12 cellular contexts compared by ENCODE assay signal in the genomic region with DNA sequence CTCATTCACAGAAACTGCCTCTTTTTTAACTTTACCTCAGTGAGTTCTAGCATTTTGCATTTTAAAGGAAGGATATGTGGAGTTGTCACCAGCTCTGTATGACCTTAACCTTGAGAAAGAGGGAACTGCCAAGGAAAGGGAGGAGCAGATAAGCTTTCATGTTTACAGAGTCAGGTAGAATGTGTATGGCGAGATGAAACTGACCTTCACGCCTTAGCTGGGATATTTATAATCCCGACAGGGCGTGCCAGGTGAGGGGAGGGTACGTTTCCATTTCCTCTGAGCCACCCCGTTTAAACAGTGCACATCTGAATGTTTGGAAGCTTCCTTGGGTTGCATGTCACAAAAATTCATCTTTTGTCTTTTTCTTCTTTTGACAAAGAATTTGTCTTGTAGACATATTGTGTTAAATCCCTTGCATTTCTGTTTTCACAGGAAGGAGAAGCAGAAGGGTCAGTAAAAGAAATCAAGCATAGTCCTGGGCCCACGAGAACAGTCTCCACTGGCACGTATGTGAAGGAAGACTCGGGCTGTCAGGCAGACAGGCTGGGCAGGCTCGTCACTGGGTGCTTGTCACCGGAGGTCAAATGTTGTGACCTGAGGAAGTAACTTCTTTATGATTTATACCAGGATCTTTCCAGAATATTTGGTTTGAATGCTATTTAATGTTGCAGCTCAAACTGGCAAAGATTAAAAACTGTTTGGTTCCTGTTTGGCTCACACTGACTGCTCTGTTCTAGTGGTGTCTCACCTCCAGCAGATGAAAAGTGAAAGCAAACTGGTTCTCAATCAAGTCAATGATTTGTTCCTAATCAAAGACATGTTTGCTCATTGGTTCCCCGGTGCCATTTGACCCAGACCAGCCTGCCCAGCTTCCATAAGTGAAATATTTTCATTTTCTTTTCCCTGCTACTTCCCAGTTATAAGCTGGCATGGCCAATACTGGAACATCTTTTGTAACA. TPM values are rescaled to one million over a fixed set of nuclear protein-coding genes. Genes with fewer than 3 reads are reported as not detected.
A peak's percentile ranks its signal among the peaks of the same experiment; 100 is the strongest.
DNase-seq lines count a peak whose midpoint lies in the region; FAIRE-seq and TF ChIP-seq lines count a peak whose summit lies in the region.
"Had no signal": no experiment of that assay in that cellular context is flagged by ENCODE, and none has a peak within 500 bp of the region (broad histone marks: within the 10 kb centered on the region; RNA-seq: fewer than 3 reads in every experiment).

No MANE protein-coding gene starts in this region.

- H3K4me3 Mint-ChIP-seq in Caco-2 (ENCODE audit: unreplicated experiment) = no peak overlapping the region

- no peaks in the 10 kb centered on the region for H3K9me2 ChIP-seq in SK-N-SH

- no peak for DNase-seq in GM18507 (ENCODE audit: extremely low spot score, insufficient read length, low read depth)
- DNase-seq in HuH-7 (ENCODE audit: low spot score) = peak; percentile 21
- peak; percentile 45 for DNase-seq in central memory CD4-positive, alpha-beta T cell
- DNase-seq in neuronal stem cell (ENCODE audit: low spot score) = no peak
- DNase-seq in Caco-2 = no peak
- no peak for DNase-seq in NCI-H1694 (lab: John Stamatoyannopoulos, UW)
- no peak for DNase-seq in hippocampal formation (lab: John Stamatoyannopoulos, UW)
- no peak for DNase-seq in SK-N-SH
- DNase-seq: activated CD4-positive, alpha-beta T cell treated with anti-CD3 and anti-CD28 coated beads for 4 hours; DMS79; retina had no signal

- H3K4me1 ChIP-seq in neuronal stem cell (ENCODE audit: control insufficient read depth in 2 of 2, insufficient read depth in 1 of 2, low read depth in 1 of 2, low read length in 2 of 2) = no peaks in the 10 kb centered on the region
- no peaks in the 10 kb centered on the region; the same call in 1 of the 2 replicates for H3K4me1 ChIP-seq in Caco-2
- no peaks in the 10 kb centered on the region for H3K4me1 ChIP-seq in SK-N-SH (ENCODE audit: control insufficient read depth in 1 of 2, insufficient read depth in 2 of 2, low read depth in 1 of 2, low read length in 1 of 2)

- H3K4me2 ChIP-seq in neuronal stem cell (ENCODE audit: insufficient read depth, low read length, poor library complexity, severe bottlenecking) = no peak overlapping the region
- no peak overlapping the region for H3K4me2 ChIP-seq in SK-N-SH

- H3K18ac ChIP-seq in neuronal stem cell (ENCODE audit: low read length) = no peak overlapping the region

- H3K9me3 Mint-ChIP-seq in Caco-2 (ENCODE audit: unreplicated experiment) = no peaks in the 10 kb centered on the region

- CTCF ChIA-PET in Caco-2 (lab: Charles Lee) = interaction anchor here (0.8 kb wide), 1 partner anchor 8 kb away, joined by 3 read pairs; no protein-coding TSS in a partner anchor
- CTCF ChIA-PET in SK-N-SH (lab: Yijun Ruan, JAX) = interaction anchor here (0.6 kb wide), 1 partner anchor 1366 kb away, joined by 3 read pairs; no protein-coding TSS in a partner anchor

- peak; percentile 49 for FAIRE-seq in GM18507 (lab: Jason Lieb, UNC)

- no CpG with 5 or more reads among the region's 12 CpGs for WGBS in neuronal stem cell (ENCODE audit: extremely low coverage in 2 of 2, insufficient read length in 2 of 2, insufficient replicate concordance in 1 of 2), 2 donors
- WGBS in SK-N-SH (ENCODE audit: low lambda C conversion rate) = 92% methylated on average over 12 of the region's 12 CpGs

- TF ChIP-seq EP300 in SK-N-SH (IDR thresholded peaks at IDR 0.05; ENCODE audit: borderline replicate concordance in 1 of 2, low read depth in 1 of 2, low read length in 1 of 2) = no peak

- H3K9me3 ChIP-seq in neuronal stem cell (replicated peaks in 1 of 2; ENCODE audit: control insufficient read depth in 2 of 2, insufficient read depth in 1 of 2, low read depth in 1 of 2, low read length in 2 of 2) (no peaks in the 10 kb centered on the region), Caco-2 (no peaks in the 10 kb centered on the region), SK-N-SH (no peaks in the 10 kb centered on the region)

- H2AFZ ChIP-seq in neuronal stem cell (ENCODE audit: low read length) (peak overlapping the region; percentile 19), SK-N-SH (ENCODE audit: low read depth) (no peak overlapping the region)

- H3K27me3 ChIP-seq in neuronal stem cell (ENCODE audit: control insufficient read depth in 3 of 3, insufficient read depth in 3 of 3, low read depth in 1 of 3, low read length in 3 of 3) (no peaks in the 10 kb centered on the region), Caco-2 (replicated peaks; ENCODE audit: control insufficient read depth, insufficient read depth, low read length) (no peaks in the 10 kb centered on the region), SK-N-SH (ENCODE audit: insufficient read depth) (no peaks in the 10 kb centered on the region)

- no TSS peak for BruUV-seq in Caco-2 (replicated peaks; lab: Mats Ljungman, UMichigan)

- H2BK12ac ChIP-seq in neuronal stem cell (ENCODE audit: low read length) = no peak overlapping the region

- no peaks in the 10 kb centered on the region for H3K79me1 ChIP-seq in neuronal stem cell (ENCODE audit: low read depth, low read length)

- H2BK5ac ChIP-seq in neuronal stem cell (ENCODE audit: low read length) = no peak overlapping the region

- TF ChIP-seq RAD21 in SK-N-SH (IDR thresholded peaks at IDR 0.05; ENCODE audit: low read length) = no peak

- peaks cover 6% of the 10 kb centered on the region for H3K4me1 Mint-ChIP-seq in Caco-2 (ENCODE audit: low read depth, unreplicated experiment)

- H3K27ac ChIP-seq in neuronal stem cell (replicated peaks; ENCODE audit: low read length) (no peak overlapping the region), SK-N-SH (ENCODE audit: low read depth in 2 of 2, low read length in 1 of 2) (no peak overlapping the region)
- H3K27ac ChIP-seq: coronary artery had no signal

- peaks cover 76% of the 10 kb centered on the region for H3K36me3 Mint-ChIP-seq in Caco-2 (ENCODE audit: insufficient read depth, unreplicated experiment)

- no peak overlapping the region for H3K14ac ChIP-seq in neuronal stem cell (ENCODE audit: low read length)

- H2AK5ac ChIP-seq in neuronal stem cell (ENCODE audit: low read depth, low read length) = no peak overlapping the region

- no peak overlapping the region for H3K4me3 ChIP-seq in neuronal stem cell (ENCODE audit: low read length in 2 of 2)
- H3K4me3 ChIP-seq in Caco-2 (ENCODE audit: low read depth, low read length) = no peak overlapping the region
- no peak overlapping the region for H3K4me3 ChIP-seq in SK-N-SH (ENCODE audit: low read depth in 2 of 2, low read length in 1 of 2)
- H3K4me3 ChIP-seq: coronary artery had no signal

- no peak overlapping the region for H4K8ac ChIP-seq in neuronal stem cell (ENCODE audit: low read depth, low read length)

- H3K36me3 ChIP-seq in neuronal stem cell (replicated peaks in 1 of 2; ENCODE audit: control insufficient read depth in 2 of 2, insufficient read depth in 2 of 2, low read length in 2 of 2) (no peaks in the 10 kb centered on the region), Caco-2 (ENCODE audit: control insufficient read depth, insufficient read depth, low read length) (peaks cover 1% of the 10 kb centered on the region; the same call in 1 of the 2 replicates), SK-N-SH (replicated peaks in 1 of 2; ENCODE audit: control insufficient read depth in 1 of 2, insufficient read depth in 2 of 2, low read length in 1 of 2) (peaks cover 39 to 43% of the 10 kb centered on the region in 2 experiments)

- intact Hi-C loops in Caco-2 (cut with micrococcal nuclease; ENCODE audit: unreplicated experiment) = no loop called here

- no peak overlapping the region for H2BK120ac ChIP-seq in neuronal stem cell (ENCODE audit: low read depth, low read length)

- no peak overlapping the region for H3K23ac ChIP-seq in neuronal stem cell (ENCODE audit: low read depth, low read length, poor library complexity)

- POLR2A ChIA-PET in Caco-2 (lab: Charles Lee) = no interaction called here
- POLR2A ChIA-PET in SK-N-SH (lab: Yijun Ruan, JAX) = no interaction called here

- peaks cover 3% of the 10 kb centered on the region for H3F3A ChIP-seq in SK-N-SH (replicated peaks; ENCODE audit: insufficient read depth)

- TF ChIP-seq CTCF in Caco-2 (IDR thresholded peaks at IDR 0.05; ENCODE audit: insufficient read depth in 1 of 2, low read depth in 1 of 2, low read length in 1 of 2, severe bottlenecking in 1 of 2, unreplicated experiment in 1 of 2) (no peak), SK-N-SH (IDR thresholded peaks at IDR 0.05) (no peak)

- no peaks in the 10 kb centered on the region for H3K79me2 ChIP-seq in SK-N-SH (ENCODE audit: insufficient read depth)

- H4K91ac ChIP-seq in neuronal stem cell (ENCODE audit: low read depth, low read length, poor library complexity) = no peak overlapping the region

- no peaks in the 10 kb centered on the region for H4K20me1 ChIP-seq in SK-N-SH (ENCODE audit: insufficient read depth)

- no peak overlapping the region for H3K4ac ChIP-seq in neuronal stem cell (ENCODE audit: low read length)

- no peak overlapping the region for H3K27ac Mint-ChIP-seq in Caco-2 (ENCODE audit: unreplicated experiment)

- no peaks in the 10 kb centered on the region for H3K27me3 Mint-ChIP-seq in Caco-2 (ENCODE audit: insufficient read depth, unreplicated experiment)

- H2BK15ac ChIP-seq in neuronal stem cell (ENCODE audit: low read length) = no peak overlapping the region

- H3K9ac ChIP-seq in neuronal stem cell (ENCODE audit: low read depth, low read length, poor library complexity) = no peak overlapping the region
- no peak overlapping the region for H3K9ac ChIP-seq in SK-N-SH

TF ChIP-seq in SK-N-SH, 30 proteins besides CTCF, POLR2A, EP300 and RAD21 (continues in another document):
- no peak for TF ChIP-seq FOXJ3 (CRISPR knock-in tag; IDR thresholded peaks at IDR 0.05)
- no peak for TF ChIP-seq FOSL2 (IDR thresholded peaks at IDR 0.05; ENCODE audit: borderline replicate concordance, low read depth)
- TF ChIP-seq GABPA (IDR thresholded peaks at IDR 0.05; ENCODE audit: low read depth) = no peak
- no peak for TF ChIP-seq ELF1 (IDR thresholded peaks at IDR 0.05)
- no peak for TF ChIP-seq NFIC (IDR thresholded peaks at IDR 0.05; ENCODE audit: borderline replicate concordance)
- TF ChIP-seq EZH2phosphoT487 (IDR thresholded peaks at IDR 0.05; ENCODE audit: borderline replicate concordance, low read depth) = no peak
- no peak for TF ChIP-seq GATA2 (CRISPR knock-in tag; IDR thresholded peaks at IDR 0.05)
- no peak for TF ChIP-seq RFX5 (IDR thresholded peaks at IDR 0.05; ENCODE audit: low read length)
- TF ChIP-seq POLR2AphosphoS5 (IDR thresholded peaks at IDR 0.05; ENCODE audit: low read depth, low read length) = no peak

RNA-seq across cellular contexts. Expression of gene OPTN, which starts 16.1 kb away (rescaled TPM):
- 11.0 TPM for polyA plus RNA-seq in neuronal stem cell (2013, experiment 1 of 2)
- polyA plus RNA-seq in neuronal stem cell (2013, experiment 2 of 2) = 11.0 TPM
- 59.6 and 70.9 TPM in 2 replicates for total RNA-seq in Caco-2 (2022)
- polyA plus RNA-seq in SK-N-SH (2012; rRNA removed) = 21.6 and 22.4 TPM in 2 replicates
- 28.5 and 33.6 TPM in 2 replicates for polyA plus RNA-seq in SK-N-SH (2012; cell fraction: cytosol; rRNA removed)
- polyA plus RNA-seq in SK-N-SH (2012; cell fraction: nucleus; rRNA removed) = 38.2 and 39.0 TPM in 2 replicates

RNA-seq across cellular contexts. Expression of gene MCM10, which starts 45.2 kb away (rescaled TPM):
- 17.7 TPM for polyA plus RNA-seq in neuronal stem cell (2013, experiment 1 of 2)
- 18.3 TPM for polyA plus RNA-seq in neuronal stem cell (2013, experiment 2 of 2)
- total RNA-seq in Caco-2 (2022) = 55.0 and 62.6 TPM in 2 replicates
- polyA plus RNA-seq in SK-N-SH (2012; rRNA removed) = 5.1 and 5.5 TPM in 2 replicates
- 5.3 and 5.5 TPM in 2 replicates for polyA plus RNA-seq in SK-N-SH (2012; cell fraction: cytosol; rRNA removed)
- 6.2 and 6.9 TPM in 2 replicates for polyA plus RNA-seq in SK-N-SH (2012; cell fraction: nucleus; rRNA removed)

Comparison
In these comparisons a context has a peak if more than half of its experiments do, and no peak if none do; other contexts are left out.
1. DNase-seq: peak in HuH-7 (single experiment) and central memory CD4-positive, alpha-beta T cell (single experiment); none in GM18507 (single experiment), neuronal stem cell (single experiment), Caco-2 (0 of 2), NCI-H1694 (single experiment), hippocampal formation (0 of 2) and SK-N-SH (single experiment).